ENCODE assay signal across 8 cellular contexts in the genomic region with DNA sequence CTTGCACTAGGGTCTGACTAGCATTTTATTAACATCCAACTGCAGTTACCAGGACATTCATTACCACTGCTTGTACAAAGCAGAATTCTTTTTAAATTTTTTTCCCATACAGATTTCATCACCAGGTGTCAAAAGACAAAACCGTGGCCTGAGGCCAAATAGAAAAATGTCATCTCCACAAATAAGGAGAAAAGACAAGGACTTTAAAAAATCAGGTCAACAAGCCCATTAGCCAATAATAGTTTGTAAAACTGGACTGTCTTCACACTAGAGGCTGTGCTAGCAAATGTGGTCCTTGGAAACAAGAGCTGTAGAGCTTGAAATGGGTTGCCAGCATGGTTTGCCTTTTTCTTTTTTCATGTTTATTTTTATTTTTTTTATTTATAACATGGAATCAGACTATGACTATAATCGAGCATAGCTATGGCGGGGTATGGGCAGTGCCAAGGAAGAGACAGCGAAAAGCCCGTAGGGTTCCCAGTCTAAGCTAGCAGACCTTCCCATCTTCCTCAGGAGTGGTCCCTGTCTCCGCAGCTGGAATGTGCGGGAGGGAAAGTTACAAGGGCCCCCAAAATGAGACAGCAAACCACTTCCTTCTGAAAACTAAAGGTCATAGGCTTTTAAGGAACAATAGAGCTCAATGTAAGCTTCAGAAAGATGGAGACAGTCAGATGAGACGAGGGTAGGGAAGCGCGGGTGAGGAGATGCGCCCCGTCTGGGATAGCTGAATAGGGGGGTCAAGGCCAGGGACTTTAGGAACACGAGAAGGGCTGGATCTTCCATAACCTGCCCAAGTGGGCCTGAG. TPM values are rescaled to one million over a fixed set of nuclear protein-coding genes. Genes with fewer than 3 reads are reported as not detected.
DNase-seq lines count a peak whose midpoint lies in the region; ATAC-seq and TF ChIP-seq lines count a peak whose summit lies in the region.

No MANE protein-coding gene starts in this region.

- H3K23ac ChIP-seq in mesenchymal stem cell (ENCODE audit: low read length in 2 of 2) = no peak overlapping the region

- peak overlapping the region; percentile 27 for H4K8ac ChIP-seq in mesenchymal stem cell (ENCODE audit: low read length)

- H3K27ac ChIP-seq in OCI-LY7 (ENCODE audit: low read depth, low read length, poor library complexity, severe bottlenecking) (peak overlapping the region; percentile 71), mesenchymal stem cell (ENCODE audit: low read length, poor library complexity, severe bottlenecking) (peak overlapping the region; percentile 60), transverse colon (peak overlapping the region; percentile 88 to 96 (median 94))

- in situ Hi-C loops in transverse colon (cut with MboI; ENCODE audit: low pct_ligation_motif_present in 1 of 4, low pct_unique_long_range_greater_than_20kb in 1 of 4, low sequenced_read_pairs in 3 of 4) = no loop called here

- peak overlapping the region; percentile 82 for H2AK5ac ChIP-seq in mesenchymal stem cell (ENCODE audit: low read length, severe bottlenecking)

- H2BK12ac ChIP-seq in mesenchymal stem cell (ENCODE audit: low read length in 2 of 2) = no peak overlapping the region

- TF ChIP-seq POLR2A in transverse colon (IDR thresholded peaks at IDR 0.05) = no peak

- DNase-seq in NCI-H1092 treated with DMSO at 0.1 percent for 48 hours (lab: John Stamatoyannopoulos, UW) (peak; percentile 17), NCI-H1092 (lab: John Stamatoyannopoulos, UW) (no peak), OCI-LY7 (ENCODE audit: low spot score) (peak; percentile 28), choroid plexus epithelial cell (ENCODE audit: low read depth) (peak; percentile 61), mesenchymal stem cell (peak; percentile 39), transverse colon (no peak)

- peak overlapping the region; percentile 86 for H3K4me2 ChIP-seq in OCI-LY7 (ENCODE audit: low read length)
- H3K4me2 ChIP-seq in mesenchymal stem cell (ENCODE audit: low read length, poor library complexity, severe bottlenecking) = peak overlapping the region; percentile 52

- H2AFZ ChIP-seq in OCI-LY7 (ENCODE audit: low read length) (peak overlapping the region; percentile 80; the same call in 1 of the 2 replicates), mesenchymal stem cell (ENCODE audit: low read depth, low read length) (peak overlapping the region; percentile 36)

- peaks cover 2% of the 10 kb centered on the region for H3K79me1 ChIP-seq in mesenchymal stem cell (replicated peaks; ENCODE audit: low read length, poor library complexity, severe bottlenecking)

- peaks cover 6% of the 10 kb centered on the region; the same call in 1 of the 2 replicates for H3K36me3 ChIP-seq in OCI-LY7 (ENCODE audit: insufficient read depth, low read length)
- H3K36me3 ChIP-seq in mesenchymal stem cell (ENCODE audit: control insufficient read depth in 1 of 2, insufficient read depth in 2 of 2, low read depth in 1 of 2, low read length in 2 of 2) = peaks cover 5 to 9% of the 10 kb centered on the region in 2 experiments
- H3K36me3 ChIP-seq in transverse colon = no peaks in the 10 kb centered on the region

- POLR2A ChIA-PET in OCI-LY7 (lab: Charles Lee) = interaction anchor here (0.6 to 1.3 kb wide), 4 partner anchors 16 to 126 kb away, joined by 5 to 6 read pairs (median 6); a partner anchor contains a TSS

- H3K18ac ChIP-seq in mesenchymal stem cell (ENCODE audit: low read depth in 1 of 2, low read length in 2 of 2) = peak overlapping the region; percentile 92 to 99

- ATAC-seq in GM21423 (IDR thresholded peaks at IDR 0.05; ENCODE audit: unreplicated experiment) (no peak), GM18870 (IDR thresholded peaks at IDR 0.05; ENCODE audit: unreplicated experiment) (no peak)

- H3K14ac ChIP-seq in mesenchymal stem cell (ENCODE audit: low read length in 2 of 2) = peak overlapping the region in 1 of 2 experiments; percentile 96

- peaks cover 40% of the 10 kb centered on the region for H3K79me2 ChIP-seq in OCI-LY7 (ENCODE audit: insufficient read depth, low read depth, low read length)

- H3K4me1 ChIP-seq in OCI-LY7 (ENCODE audit: insufficient read depth, low read length, poor library complexity, severe bottlenecking) (peaks cover 14% of the 10 kb centered on the region), mesenchymal stem cell (ENCODE audit: control insufficient read depth, insufficient read depth, low read depth, low read length) (peaks cover 4% of the 10 kb centered on the region), transverse colon (peaks cover 5 to 36% (median 22%) of the 10 kb centered on the region in 4 donors)

- intact Hi-C loops in OCI-LY7 (cut with micrococcal nuclease; ENCODE audit: unreplicated experiment) = loop anchor here (2.0 kb wide), 3 partner anchors 47 to 127 kb away; a partner anchor contains a TSS
- intact Hi-C loops in transverse colon (cut with DNase I; ENCODE audit: low total_unique reads) = loop anchor here (5.0 kb wide), 1 partner anchor 120 kb away; no protein-coding TSS in a partner anchor

- H3K9me2 ChIP-seq in OCI-LY7 (ENCODE audit: insufficient read depth, low read length) = no peaks in the 10 kb centered on the region

- H3K9me3 ChIP-seq in OCI-LY7 (ENCODE audit: low read length) (no peaks in the 10 kb centered on the region), mesenchymal stem cell (ENCODE audit: control insufficient read depth, low read length) (no peaks in the 10 kb centered on the region), transverse colon (no peaks in the 10 kb centered on the region)

- WGBS in mesenchymal stem cell = 7% methylated on average over 10 of the region's 13 CpGs
- 2 to 8% methylated on average over 10 to 13 of the region's 13 CpGs for WGBS in transverse colon (ENCODE audit: low coverage in 1 of 2), 2 donors

- peak overlapping the region; percentile 97 for H2BK120ac ChIP-seq in mesenchymal stem cell (ENCODE audit: low read depth, low read length)

- H2BK5ac ChIP-seq in mesenchymal stem cell (ENCODE audit: low read depth, low read length, poor library complexity, severe bottlenecking) = no peak overlapping the region

- H3K27me3 ChIP-seq in mesenchymal stem cell (ENCODE audit: control insufficient read depth in 1 of 2, insufficient read depth in 1 of 2, low read length in 2 of 2) = no peaks in the 10 kb centered on the region
- no peaks in the 10 kb centered on the region for H3K27me3 ChIP-seq in transverse colon

- H3K4ac ChIP-seq in mesenchymal stem cell (ENCODE audit: low read depth in 1 of 2, low read length in 2 of 2) = peak overlapping the region; percentile 94 to 99

- no peak for TF ChIP-seq EP300 in transverse colon (IDR thresholded peaks at IDR 0.05; ENCODE audit: low read depth)

- no peaks in the 10 kb centered on the region for H4K20me1 ChIP-seq in OCI-LY7 (ENCODE audit: insufficient read depth, low read length)

- no peak for TF ChIP-seq CTCF in OCI-LY7 (conservative IDR thresholded peaks at IDR 0.05; ENCODE audit: low read length)
- no peak for TF ChIP-seq CTCF in choroid plexus epithelial cell (conservative IDR thresholded peaks at IDR 0.05; ENCODE audit: low read depth, low read length)
- TF ChIP-seq CTCF in transverse colon (IDR thresholded peaks at IDR 0.05) = no peak

- CTCF ChIA-PET in OCI-LY7 (lab: Charles Lee; ENCODE audit: unreplicated experiment) = interaction anchor here (0.5 to 0.9 kb wide), 2 partner anchors 20 to 63 kb away, joined by 3 read pairs; a partner anchor contains a TSS

- TSS peak; percentile 69 for BruUV-seq in OCI-LY7 (replicated peaks; lab: Mats Ljungman, UMichigan)

- peak overlapping the region; percentile 88 for H3K4me3 ChIP-seq in OCI-LY7 (ENCODE audit: low read depth, low read length, poor library complexity, severe bottlenecking)
- H3K4me3 ChIP-seq in choroid plexus epithelial cell (ENCODE audit: low read depth, low read length) = peak overlapping the region; percentile 76
- peak overlapping the region; percentile 94 to 96 for H3K4me3 ChIP-seq in mesenchymal stem cell (ENCODE audit: insufficient read depth in 1 of 2, low read depth in 1 of 2, low read length in 2 of 2)
- H3K4me3 ChIP-seq in transverse colon = peak overlapping the region; percentile 64 to 98 (median 86)

- H4K91ac ChIP-seq in mesenchymal stem cell (ENCODE audit: low read length) = no peak overlapping the region

- H3K9ac ChIP-seq in mesenchymal stem cell (ENCODE audit: low read length) = peak overlapping the region; percentile 96

- H2BK15ac ChIP-seq in mesenchymal stem cell (ENCODE audit: low read depth, poor library complexity, severe bottlenecking) = peak overlapping the region; percentile 74

RNA-seq across cellular contexts. Expression of a gene that starts 1.5 kb away (rescaled TPM):
- total RNA-seq in OCI-LY7 (2014; rRNA removed; shearing (Covaris generic)) = 12.5 and 16.5 TPM in 2 replicates
- total RNA-seq in OCI-LY7 (2022) (38.5 and 39.2 TPM in 2 replicates), transverse colon (10 to 100 TPM; 16.5 to 36.3 (median 29.6) TPM)
- 37.9 TPM for polyA plus RNA-seq in mesenchymal stem cell (2013, experiment 1 of 2)
- 37.5 TPM for polyA plus RNA-seq in mesenchymal stem cell (2013, experiment 2 of 2)

RNA-seq across cellular contexts. Expression of a gene that starts 47.9 kb away (rescaled TPM):
- total RNA-seq in OCI-LY7 (2014; rRNA removed; shearing (Covaris generic)) = 32.4 and 44.4 TPM in 2 replicates
- 69.4 and 71.1 TPM in 2 replicates for total RNA-seq in OCI-LY7 (2022)
- 21.7 TPM for polyA plus RNA-seq in mesenchymal stem cell (2013, experiment 1 of 2)
- polyA plus RNA-seq in mesenchymal stem cell (2013, experiment 2 of 2) = 20.5 TPM
- 10 to 100 TPM in 3 of 4 donors, 1 to 10 TPM in 1; 9.4 to 29.5 (median 23.2) TPM for total RNA-seq in transverse colon

Comparison
In these comparisons a context has a peak if more than half of its experiments do, and no peak if none do; other contexts are left out.
1. DNase-seq: peak in NCI-H1092 treated with DMSO at 0.1 percent for 48 hours (single experiment), OCI-LY7 (single experiment), choroid plexus epithelial cell (single experiment) and mesenchymal stem cell (single experiment); none in NCI-H1092 (single experiment) and transverse colon (single experiment).
2. Peak in every context shown above with its lines, with median percentiles within 50 percentile points of each other: H3K27ac ChIP-seq and H3K4me3 ChIP-seq.